Comparison of ENCODE assay signal across 14 cellular contexts in the genomic region with DNA sequence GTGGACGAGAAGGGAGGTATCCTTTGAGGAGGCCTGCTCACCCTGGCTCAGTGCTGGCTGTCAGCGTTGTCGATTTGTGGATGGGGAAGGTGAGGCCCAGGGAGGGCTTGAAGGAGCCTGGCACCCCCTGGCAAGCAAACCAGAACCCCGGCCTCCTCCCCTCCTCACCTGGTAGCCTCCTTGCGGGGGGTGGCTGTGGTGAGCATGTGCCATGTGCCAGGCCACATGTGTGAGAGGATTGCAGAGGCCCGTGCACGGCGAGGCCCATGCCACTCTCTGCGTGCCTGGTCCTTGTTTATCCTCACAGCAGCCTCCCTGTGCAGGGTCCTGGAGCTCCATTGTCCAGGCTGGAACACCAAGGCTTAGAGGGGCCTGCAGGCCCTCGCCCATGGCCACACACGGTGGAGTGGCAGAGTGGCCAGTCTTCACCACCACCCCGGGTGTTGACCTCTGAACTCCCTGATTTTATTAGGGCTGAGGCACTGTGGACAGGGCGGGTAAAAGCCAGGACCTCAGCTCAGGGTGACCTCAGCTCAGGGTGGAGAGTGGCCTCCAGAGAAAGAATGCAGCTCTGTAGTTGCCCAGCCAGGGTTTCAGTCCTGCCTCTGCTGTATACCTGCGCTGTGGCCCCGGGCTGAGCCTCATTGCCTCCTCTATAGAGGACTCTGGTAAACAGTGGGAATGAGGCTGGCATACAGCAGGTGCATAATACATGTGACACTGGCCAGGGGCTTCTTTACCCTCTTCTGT. TPM values are rescaled to one million over a fixed set of nuclear protein-coding genes. Genes with fewer than 3 reads are reported as not detected.
"Had no signal": no experiment of that assay in that cellular context is flagged by ENCODE, and none has a peak within 500 bp of the region (broad histone marks: within the 10 kb centered on the region; RNA-seq: fewer than 3 reads in every experiment).

No MANE protein-coding gene starts in this region.

- H3K27me3 ChIP-seq: ascending aorta, breast epithelium, gastrocnemius medialis, heart left ventricle had no signal

- H3K27ac ChIP-seq: ascending aorta, breast epithelium, gastrocnemius medialis, heart left ventricle had no signal

- H3K4me2 ChIP-seq: SK-N-SH had no signal

- H3K9me3 ChIP-seq: ascending aorta, breast epithelium, gastrocnemius medialis, heart left ventricle, SK-N-SH had no signal

- ATAC-seq: activated naive CD8-positive, alpha-beta T cell treated with anti-CD3 and anti-CD28 coated beads, Interleukin-2, amount 50 U/mL, for 24 hours; gastrocnemius medialis; heart left ventricle had no signal

- DNase-seq: activated CD4-positive, CD25-positive, alpha-beta regulatory T cell treated with anti-CD3 and anti-CD28 coated beads, Interleukin-2, amount 50 U/mL, for 72 hours; activated naive CD4-positive, alpha-beta T cell treated with anti-CD3 and anti-CD28 coated beads for 36 hours; activated naive CD8-positive, alpha-beta T cell treated with anti-CD3 and anti-CD28 coated beads, Interleukin-2, amount 50 U/mL, for 24 hours; activated T-cell treated with anti-CD3 and anti-CD28 coated beads for 4 hours; gastrocnemius medialis; retina; SK-N-SH; stimulated activated CD4-positive, alpha-beta T cell treated with anti-CD3 and anti-CD28 coated beads, Interleukin-4, amount 100 ng/mL, for 24 hours; T-helper 1 cell; T1000 had no signal

- H3K4me3 ChIP-seq: ascending aorta, breast epithelium, gastrocnemius medialis, heart left ventricle had no signal

- H3K9ac ChIP-seq: SK-N-SH had no signal

- H3K36me3 ChIP-seq: breast epithelium, gastrocnemius medialis had no signal

RNA-seq across cellular contexts. Expression of a gene that starts 39.7 kb away (rescaled TPM):
- total RNA-seq: activated naive CD4-positive, alpha-beta T cell treated with anti-CD3 and anti-CD28 coated beads for 36 hours; activated T-helper 2 cell treated with anti-CD3 and anti-CD28 coated beads, Interferon-gamma antibody, Interleukin-2, Interleukin-4, amounts not matched to agents 10 μg/mL and 5 μg/mL and 100 μg/mL, durations not matched to agents 14 hours and 24 hours and 36 hours had no signal
